ENCODE assay signal across 9 cellular contexts in the genomic region with DNA sequence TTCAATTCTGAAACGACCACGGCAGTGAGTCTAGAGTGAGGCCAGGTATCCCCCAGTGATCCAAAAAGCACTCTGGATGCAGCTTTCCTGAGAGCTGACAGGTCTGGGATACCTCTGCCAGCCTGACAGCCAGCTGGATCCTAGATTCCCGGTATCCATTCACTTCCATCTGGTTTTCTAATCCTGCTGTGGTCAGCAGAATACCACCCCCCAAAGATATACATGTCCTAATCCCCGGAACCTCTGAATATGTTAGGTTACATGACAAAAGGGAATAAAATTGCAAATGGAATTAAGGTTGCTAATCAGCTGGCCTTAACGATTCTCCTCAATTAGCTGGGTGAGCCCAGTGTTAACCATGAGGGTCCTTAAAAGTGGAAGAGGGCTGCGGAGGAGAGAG. TPM values are rescaled to one million over a fixed set of nuclear protein-coding genes. Genes with fewer than 3 reads are reported as not detected.
DNase-seq lines count a peak whose midpoint lies in the region; ATAC-seq and TF ChIP-seq lines count a peak whose summit lies in the region.
"Had no signal": no experiment of that assay in that cellular context is flagged by ENCODE, and none has a peak within 500 bp of the region (broad histone marks: within the 10 kb centered on the region; RNA-seq: fewer than 3 reads in every experiment).

No MANE protein-coding gene starts in this region.

- DNase-seq in HAP-1 (ENCODE audit: low spot score in 2 of 2) = peak in 1 of 2 experiments; percentile 34
- no peak for DNase-seq in glutamatergic neuron
- DNase-seq in kidney glomerular epithelial cell (lab: John Stamatoyannopoulos, UW) = no peak
- DNase-seq in AG08395 (ENCODE audit: low spot score) = no peak
- no peak for DNase-seq in GM13977 (ENCODE audit: low spot score)

- H3K27ac Mint-ChIP-seq in glutamatergic neuron (ENCODE audit: unreplicated experiment) = peak overlapping the region; percentile 33

- H3K9ac ChIP-seq in skeletal muscle tissue (ENCODE audit: low read depth in 1 of 3, low read length in 3 of 3) = peak overlapping the region in 2 of 3 donors; percentile 97 to 99

- peaks cover 8% of the 10 kb centered on the region for H3K9me3 Mint-ChIP-seq in glutamatergic neuron (ENCODE audit: unreplicated experiment)

- H3K4me3 Mint-ChIP-seq in glutamatergic neuron (ENCODE audit: unreplicated experiment) = peak overlapping the region; percentile 98

- no peak for ATAC-seq in HG03196 (IDR thresholded peaks at IDR 0.05; ENCODE audit: unreplicated experiment)

- peaks cover 2% of the 10 kb centered on the region for H3K4me1 ChIP-seq in HAP-1
- peaks cover 29 to 51% (median 35%) of the 10 kb centered on the region in 3 donors for H3K4me1 ChIP-seq in skeletal muscle tissue (ENCODE audit: control insufficient read depth in 3 of 3, insufficient read depth in 3 of 3, low read length in 3 of 3)

- H3K27ac ChIP-seq in VCaP (peak overlapping the region; percentile 98), skeletal muscle tissue (ENCODE audit: low read depth, low read length) (peak overlapping the region; percentile 93)

- H3K27me3 ChIP-seq in HAP-1 (ENCODE audit: low read depth) (no peaks in the 10 kb centered on the region), skeletal muscle tissue (ENCODE audit: control insufficient read depth in 3 of 3, insufficient read depth in 3 of 3, low read length in 3 of 3) (no peaks in the 10 kb centered on the region)

- in situ Hi-C loops in HAP-1 (cut with MboI; ENCODE audit: low sequenced_read_pairs) (no loop called here), GM13977 (cut with MboI; ENCODE audit: low pct_unique_long_range_greater_than_20kb, low sequenced_read_pairs, unreplicated experiment) (loop anchor here (10.0 kb wide), 1 partner anchor 208 kb away; no protein-coding TSS in a partner anchor)

- H3K4me1 Mint-ChIP-seq in glutamatergic neuron (ENCODE audit: low read depth, unreplicated experiment) = peaks cover 20% of the 10 kb centered on the region

- no peaks in the 10 kb centered on the region for H3K36me3 Mint-ChIP-seq in glutamatergic neuron (ENCODE audit: unreplicated experiment)

- H3K27me3 Mint-ChIP-seq in glutamatergic neuron (ENCODE audit: unreplicated experiment) = peaks cover 2% of the 10 kb centered on the region

- no peak for TF ChIP-seq CTCF in VCaP (conservative IDR thresholded peaks at IDR 0.05)
- no peak for TF ChIP-seq CTCF in glutamatergic neuron (IDR thresholded peaks at IDR 0.05; ENCODE audit: partially characterized antibody, unreplicated experiment)
- no peak for TF ChIP-seq CTCF in GM13977 (IDR thresholded peaks at IDR 0.05; ENCODE audit: extremely low read depth, insufficient read depth, missing control alignments)

- H3K36me3 ChIP-seq in HAP-1 (replicated peaks) (no peaks in the 10 kb centered on the region; the same call in 1 of the 2 replicates), skeletal muscle tissue (ENCODE audit: control insufficient read depth in 3 of 3, insufficient read depth in 3 of 3, low read length in 3 of 3) (no peaks in the 10 kb centered on the region)

- H3K9me3 ChIP-seq in HAP-1 (no peaks in the 10 kb centered on the region), skeletal muscle tissue (ENCODE audit: control insufficient read depth in 3 of 3, low read length in 3 of 3) (no peaks in the 10 kb centered on the region)

- H3K4me3 ChIP-seq in HAP-1 (peak overlapping the region; percentile 92), skeletal muscle tissue (ENCODE audit: low read length in 3 of 3) (peak overlapping the region in 2 of 3 donors; percentile 93 to 98)
- H3K4me3 ChIP-seq: lung had no signal

RNA-seq across cellular contexts. Expression of gene ZNF79, which starts 1.4 kb away (rescaled TPM):
- total RNA-seq in glutamatergic neuron (ENCODE audit: unreplicated experiment) = 10.0 TPM
- total RNA-seq in skeletal muscle tissue = 9.9 TPM

RNA-seq across cellular contexts. Expression of gene SLC2A8, which starts 25.8 kb away (rescaled TPM):
- 30.6 TPM for total RNA-seq in glutamatergic neuron (ENCODE audit: unreplicated experiment)
- total RNA-seq in skeletal muscle tissue = 13.6 TPM

RNA-seq across cellular contexts. Expression of gene RPL12, which starts 28.4 kb away (rescaled TPM):
- total RNA-seq in glutamatergic neuron (ENCODE audit: unreplicated experiment) = 475 TPM
- total RNA-seq in skeletal muscle tissue = 1,305 TPM

RNA-seq across cellular contexts. Expression of gene LRSAM1, which starts 28.5 kb away (rescaled TPM):
- total RNA-seq in glutamatergic neuron (ENCODE audit: unreplicated experiment) (38.0 TPM), skeletal muscle tissue (10.4 TPM)
